Comparison of ENCODE assay signal across 8 cellular contexts in the genomic region with DNA sequence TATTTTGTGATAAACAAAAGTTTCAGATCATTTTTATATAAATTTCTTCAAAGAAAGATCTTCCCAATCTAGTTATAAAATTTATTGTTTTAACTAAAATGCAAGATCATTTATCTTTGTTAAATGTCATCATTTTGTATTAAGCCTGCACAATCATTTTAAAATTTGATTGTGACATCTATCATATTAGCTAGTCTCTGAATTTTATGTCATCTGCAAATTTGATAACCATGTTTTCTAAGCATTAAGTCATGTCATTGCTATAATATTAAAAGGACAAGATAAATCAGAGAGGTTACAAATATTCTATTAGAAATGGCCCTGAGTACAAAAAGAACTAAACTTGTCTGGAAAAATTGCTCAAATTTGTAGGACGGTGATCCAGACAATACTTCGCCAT.
"Had no signal": no experiment of that assay in that cellular context is flagged by ENCODE, and none has a peak within 500 bp of the region (broad histone marks: within the 10 kb centered on the region; RNA-seq: fewer than 3 reads in every experiment).

No MANE protein-coding gene starts in this region.

- DNase-seq: GM23248, GOT3, H7, HFFc6, KBM-7 had no signal

- H3K9me3 ChIP-seq: HAP-1 had no signal

- H3K9ac ChIP-seq: GM23248 had no signal

- FAIRE-seq: HTR-8/SVneo had no signal

- ATAC-seq: HCT116 had no signal

- H3K27ac ChIP-seq: GM23248 had no signal

- H2AFZ ChIP-seq: GM23248 had no signal

- H3K4me1 ChIP-seq: HAP-1 had no signal

- H3K36me3 ChIP-seq: HAP-1 had no signal

- H3K4me3 ChIP-seq: GM23248, HAP-1 had no signal
